Comparison of ENCODE assay signal across 25 cellular contexts in genomic region chr4:1222036-1222789, GRCh38. TPM values are rescaled to one million over a fixed set of nuclear protein-coding genes. Genes with fewer than 3 reads are reported as not detected.
DNase-seq lines count a peak whose midpoint lies in the region; ATAC-seq, FAIRE-seq and TF ChIP-seq lines count a peak whose summit lies in the region.
"Had no signal": no experiment of that assay in that cellular context is flagged by ENCODE, and none has a peak within 500 bp of the region (broad histone marks: within the 10 kb centered on the region; RNA-seq: fewer than 3 reads in every experiment).

No MANE protein-coding gene starts in this region.

- H3K36me3 ChIP-seq in OCI-LY1 (ENCODE audit: insufficient read depth, low read length): peaks cover 27% of the 10 kb centered on the region
- H3K36me3 ChIP-seq in pancreas: peaks cover 0 to 45% (median 38%) of the 10 kb centered on the region in 3 donors
- peaks cover 64% of the 10 kb centered on the region for H3K36me3 ChIP-seq in BE2C

- H2AFZ ChIP-seq in OCI-LY1 (ENCODE audit: low read length): no peak overlapping the region

- no peak overlapping the region for H3K4me2 ChIP-seq in OCI-LY1 (ENCODE audit: low read length)

- intact Hi-C loops in pancreas (cut with DNase I): no loop called here

- no peaks in the 10 kb centered on the region for H3K9me3 ChIP-seq in OCI-LY1 (ENCODE audit: low read length)
- no peaks in the 10 kb centered on the region for H3K9me3 ChIP-seq in pancreas
- no peaks in the 10 kb centered on the region for H3K9me3 ChIP-seq in BE2C
- H3K9me3 ChIP-seq: left ventricle myocardium inferior had no signal

- H3K27me3 Mint-ChIP-seq in activated CD8-positive, alpha-beta memory T cell treated with anti-CD3 and anti-CD28 coated beads, Interleukin-2, amount 10 ng/mL, durations not matched to agents 7 days and 5 days: no peaks in the 10 kb centered on the region
- peaks cover 19% of the 10 kb centered on the region for H3K27me3 Mint-ChIP-seq in glutamatergic neuron (ENCODE audit: unreplicated experiment)

- H3K36me3 Mint-ChIP-seq in activated CD8-positive, alpha-beta memory T cell treated with anti-CD3 and anti-CD28 coated beads, Interleukin-2, amount 10 ng/mL, durations not matched to agents 7 days and 5 days: peaks cover 69% of the 10 kb centered on the region
- H3K36me3 Mint-ChIP-seq in glutamatergic neuron (ENCODE audit: unreplicated experiment): peaks cover 28% of the 10 kb centered on the region

- no peak for TF ChIP-seq CTCF in OCI-LY1 (IDR thresholded peaks at IDR 0.05; ENCODE audit: low read length)
- no peak for TF ChIP-seq CTCF in glutamatergic neuron (IDR thresholded peaks at IDR 0.05; ENCODE audit: partially characterized antibody, unreplicated experiment)
- TF ChIP-seq CTCF in pancreas (IDR thresholded peaks at IDR 0.05): no peak
- TF ChIP-seq CTCF in BE2C (IDR thresholded peaks at IDR 0.05; ENCODE audit: low read depth, low read length): no peak

- no peaks in the 10 kb centered on the region for H3K9me3 Mint-ChIP-seq in activated CD8-positive, alpha-beta memory T cell treated with anti-CD3 and anti-CD28 coated beads, Interleukin-2, amount 10 ng/mL, durations not matched to agents 7 days and 5 days (ENCODE audit: low read depth)
- peaks cover 15% of the 10 kb centered on the region for H3K9me3 Mint-ChIP-seq in glutamatergic neuron (ENCODE audit: unreplicated experiment)
- H3K9me3 Mint-ChIP-seq: brain had no signal

- H3K4me3 ChIP-seq in OCI-LY1 (ENCODE audit: low read depth, low read length, poor library complexity, severe bottlenecking) (no peak overlapping the region), pancreas (no peak overlapping the region), BE2C (ENCODE audit: low read depth, low read length) (no peak overlapping the region)
- H3K4me3 ChIP-seq: left ventricle myocardium inferior, SK-N-MC had no signal

- H3K27ac ChIP-seq in OCI-LY1 (ENCODE audit: low read depth, low read length, poor library complexity, severe bottlenecking) (peak overlapping the region; percentile 59), pancreas (no peak overlapping the region)
- H3K27ac ChIP-seq: 22Rv1, left ventricle myocardium inferior, SK-N-MC had no signal

- H3K9ac ChIP-seq in OCI-LY1 (ENCODE audit: low read length): no peak overlapping the region

- H3K4me3 Mint-ChIP-seq in activated CD8-positive, alpha-beta memory T cell treated with anti-CD3 and anti-CD28 coated beads, Interleukin-2, amount 10 ng/mL, durations not matched to agents 7 days and 5 days: no peak overlapping the region
- H3K4me3 Mint-ChIP-seq in glutamatergic neuron (ENCODE audit: unreplicated experiment): no peak overlapping the region
- H3K4me3 Mint-ChIP-seq: brain had no signal

- H3K9me2 ChIP-seq in OCI-LY1 (ENCODE audit: low read depth, low read length): no peaks in the 10 kb centered on the region

- peaks cover 6% of the 10 kb centered on the region for H3F3A ChIP-seq in OCI-LY1 (ENCODE audit: insufficient read depth, low read length)

- H3K4me1 ChIP-seq in OCI-LY1 (ENCODE audit: insufficient read depth, low read length, severe bottlenecking) (peaks cover 45% of the 10 kb centered on the region), pancreas (no peaks in the 10 kb centered on the region), BE2C (no peaks in the 10 kb centered on the region)

- FAIRE-seq in pancreas (lab: Jason Lieb, UNC): no peak
- FAIRE-seq: H1 had no signal

- peaks cover 24% of the 10 kb centered on the region for H3K4me1 Mint-ChIP-seq in activated CD8-positive, alpha-beta memory T cell treated with anti-CD3 and anti-CD28 coated beads, Interleukin-2, amount 10 ng/mL, durations not matched to agents 7 days and 5 days
- peaks cover 7% of the 10 kb centered on the region for H3K4me1 Mint-ChIP-seq in glutamatergic neuron (ENCODE audit: low read depth, unreplicated experiment)
- H3K4me1 Mint-ChIP-seq: brain had no signal

- no peaks in the 10 kb centered on the region for H3K79me2 ChIP-seq in OCI-LY1 (ENCODE audit: insufficient read depth, low read length)

- CTCF ChIA-PET in activated CD8-positive, alpha-beta memory T cell treated with anti-CD3 and anti-CD28 coated beads, Interleukin-2, amount 10 ng/mL, durations not matched to agents 7 days and 5 days (lab: Charles Lee): interaction anchor here (1.0 kb wide), 1 partner anchor 46 kb away, joined by 3 read pairs; no protein-coding TSS in a partner anchor

- no peaks in the 10 kb centered on the region for H4K20me1 ChIP-seq in OCI-LY1 (ENCODE audit: insufficient read depth, low read length)

- no peak overlapping the region for H3K27ac Mint-ChIP-seq in activated CD8-positive, alpha-beta memory T cell treated with anti-CD3 and anti-CD28 coated beads, Interleukin-2, amount 10 ng/mL, durations not matched to agents 7 days and 5 days
- H3K27ac Mint-ChIP-seq in glutamatergic neuron (ENCODE audit: unreplicated experiment): peak overlapping the region; percentile 68

- no peak for DNase-seq in activated CD8-positive, alpha-beta memory T cell treated with anti-CD3 and anti-CD28 coated beads, Interleukin-2, amount 10 ng/mL, durations not matched to agents 7 days and 5 days
- no peak for DNase-seq in activated CD8-positive, alpha-beta memory T cell treated with anti-CD3 and anti-CD28 coated beads, Interleukin-2, amount 50 U/mL, for 4 hours
- DNase-seq in glutamatergic neuron (no peak), pancreas (no peak), NCI-H2107 treated with DMSO at 0.1 percent for 48 hours (lab: John Stamatoyannopoulos, UW; ENCODE audit: unreplicated experiment) (no peak), BE2C (no peak)
- DNase-seq: activated CD4-positive, alpha-beta T cell treated with anti-CD3 and anti-CD28 coated beads, Interleukin-2, amount 50 U/mL, for 1 hour; activated CD4-positive, CD25-positive, alpha-beta regulatory T cell; activated naive CD4-positive, alpha-beta T cell; DMS79; GF-D8; KBM-7; left ventricle myocardium inferior; NCI-H1092 treated with DMSO at 0.1 percent for 48 hours; NCI-H1694 treated with DMSO at 0.1 percent for 48 hours; NCI-H2171; NCI-H510A; nucleus accumbens; stimulated activated naive CD4-positive, alpha-beta T cell had no signal

- WGBS in pancreas, 2 donors: 92 to 93% methylated on average over 32 to 34 of the region's 34 CpGs

- H3K27me3 ChIP-seq in OCI-LY1 (ENCODE audit: insufficient read depth, low read length) (no peaks in the 10 kb centered on the region), pancreas (no peaks in the 10 kb centered on the region), BE2C (no peaks in the 10 kb centered on the region)

- peak; percentile 13 for ATAC-seq in activated CD8-positive, alpha-beta memory T cell treated with anti-CD3 and anti-CD28 coated beads, Interleukin-2, amount 10 ng/mL, durations not matched to agents 7 days and 5 days
- ATAC-seq in pancreas (peak in 3 of 4 donors; percentile 10 to 48 (median 18)), GM19397 (IDR thresholded peaks at IDR 0.05; ENCODE audit: unreplicated experiment) (no peak)

RNA-seq across cellular contexts. Expression of gene CTBP1, which starts 26.7 kb away (rescaled TPM):
- 100 to 1,000 TPM; 193 to 250 TPM for total RNA-seq in activated CD8-positive, alpha-beta memory T cell treated with anti-CD3 and anti-CD28 coated beads, Interleukin-2, amount 10 ng/mL, durations not matched to agents 7 days and 5 days
- total RNA-seq in glutamatergic neuron (ENCODE audit: unreplicated experiment): 302 TPM
- 100 to 1,000 TPM in 4 of 6 donors, 10 to 100 TPM in 2; 91.5 to 131 (median 108) TPM for total RNA-seq in pancreas
- 100 to 1,000 TPM; 129 to 131 TPM for polyA plus RNA-seq in pancreas
- 352 TPM for polyA plus RNA-seq in BE2C (2012; ENCODE audit: insufficient read depth, insufficient read length, low read depth)

RNA-seq across cellular contexts. Expression of gene SPON2, which starts 49.8 kb away (rescaled TPM):
- total RNA-seq in activated CD8-positive, alpha-beta memory T cell treated with anti-CD3 and anti-CD28 coated beads, Interleukin-2, amount 10 ng/mL, durations not matched to agents 7 days and 5 days: 10 to 100 TPM; 11.7 to 28.0 TPM
- total RNA-seq in glutamatergic neuron (ENCODE audit: unreplicated experiment) (769 TPM), pancreas (10 to 100 TPM in 3 of 6 donors, 1 to 10 TPM in 3; 3.1 to 45.2 (median 8.5) TPM)
- polyA plus RNA-seq in pancreas: 10 to 100 TPM; 10.1 to 13.0 TPM
- not detected for polyA plus RNA-seq in BE2C (2012; ENCODE audit: insufficient read depth, insufficient read length, low read depth)

Comparison
In these comparisons a context has a peak if more than half of its experiments do, and no peak if none do; other contexts are left out.
1. RNA of gene SPON2, which starts 49.8 kb away (total RNA-seq): 769 TPM in glutamatergic neuron (single experiment); 11.7 to 28.0 TPM in activated CD8-positive, alpha-beta memory T cell treated with anti-CD3 and anti-CD28 coated beads, Interleukin-2, amount 10 ng/mL, durations not matched to agents 7 days and 5 days and 3.1 to 45.2 TPM in pancreas; every median in the first group is over 10 times any median in the second.